ENCODE assay signal across 21 cellular contexts in genomic region chr12:54068423-54069070, GRCh38. TPM values are rescaled to one million over a fixed set of nuclear protein-coding genes. Genes with fewer than 3 reads are reported as not detected.
A peak's percentile ranks its signal among the peaks of the same experiment; 100 is the strongest.
DNase-seq lines count a peak whose midpoint lies in the region; ATAC-seq and TF ChIP-seq lines count a peak whose summit lies in the region.
"Had no signal": no experiment of that assay in that cellular context is flagged by ENCODE, and none has a peak within 500 bp of the region (broad histone marks: within the 10 kb centered on the region; RNA-seq: fewer than 3 reads in every experiment).

No MANE protein-coding gene starts in this region.

- peak; percentile 89 for DNase-seq in PC-3
- peak; percentile 24 for DNase-seq in astrocyte of the spinal cord (ENCODE audit: low read depth, low spot score)
- DNase-seq in foreskin keratinocyte, result peak; percentile 73 to 79
- no peak for DNase-seq in KBM-7
- no peak for DNase-seq in activated naive CD4-positive, alpha-beta T cell treated with Interleukin-2 at 50 U/mL for 16 hours
- DNase-seq: CD4-positive, alpha-beta memory T cell; DND-41; H9; HFFc6; MV-4-11; NCI-H1105 treated with DMSO at 0.1 percent for 48 hours; NCI-H1694 treated with DMSO at 0.1 percent for 48 hours; NCI-H2081 treated with DMSO at 0.1 percent for 48 hours; NCI-H446 treated with DMSO at 0.1 percent for 48 hours; NCI-H526 treated with DMSO at 0.1 percent for 48 hours; OCI-M1; SHP77 had no signal

- ATAC-seq in PC-3 (peak; percentile 98), foreskin keratinocyte (peak; percentile 71), HG03095 (IDR thresholded peaks at IDR 0.05; ENCODE audit: unreplicated experiment) (no peak)
- ATAC-seq: GM12878 had no signal

- intact Hi-C loops in PC-3 (cut with micrococcal nuclease), result no loop called here

- in situ Hi-C loops in astrocyte of the spinal cord (cut with HindIII; ENCODE audit: low sequenced_read_pairs), result no loop called here
- in situ Hi-C loops in KBM-7 (cut with MboI; ENCODE audit: low pct_unique_long_range_greater_than_20kb, low sequenced_read_pairs), result no loop called here

- H3K9me3 ChIP-seq in PC-3 (ENCODE audit: low read length) (no peaks in the 10 kb centered on the region), skeletal muscle satellite cell (replicated peaks; ENCODE audit: low read length) (no peaks in the 10 kb centered on the region)
- H3K9me3 ChIP-seq: BLaER1 treated with 17β-estradiol and CSF1 and Interleukin-3, amounts not matched to agents 10 nM and 100 nM had no signal

- H3K4me3 ChIP-seq in PC-3 (ENCODE audit: low read length) (no peak overlapping the region), astrocyte of the spinal cord (ENCODE audit: low read depth, low read length) (no peak overlapping the region), skeletal muscle satellite cell (ENCODE audit: low read length) (no peak overlapping the region)
- H3K4me3 ChIP-seq: BLaER1 treated with 17β-estradiol and CSF1 and Interleukin-3, amounts not matched to agents 10 nM and 100 nM; GM12878 had no signal

- no peak overlapping the region for H2AFZ ChIP-seq in PC-3 (ENCODE audit: low read length)

- CTCF ChIA-PET in PC-3 (lab: Charles Lee), result no interaction called here

- TF ChIP-seq CTCF in PC-3 (conservative IDR thresholded peaks at IDR 0.05; ENCODE audit: low read depth, low read length) (no peak), astrocyte of the spinal cord (IDR thresholded peaks at IDR 0.05; ENCODE audit: low read depth, low read length) (no peak), foreskin keratinocyte (conservative IDR thresholded peaks at IDR 0.05) (no peak)

- no peaks in the 10 kb centered on the region for H3K79me2 ChIP-seq in PC-3 (ENCODE audit: low read length)

- POLR2A ChIA-PET in PC-3 (lab: Charles Lee; ENCODE audit: unreplicated experiment), result interaction anchor here (0.5 kb wide), 1 partner anchor 60 kb away, joined by 14 read pairs; the partner anchor contains the start of gene HOXC8

- H3F3A ChIP-seq in PC-3 (ENCODE audit: low read length, unreplicated experiment), result no peaks in the 10 kb centered on the region

- H3K27me3 ChIP-seq in PC-3 (ENCODE audit: low read length) (no peaks in the 10 kb centered on the region), foreskin keratinocyte (no peaks in the 10 kb centered on the region), skeletal muscle satellite cell (ENCODE audit: control insufficient read depth, insufficient read depth, low read length) (no peaks in the 10 kb centered on the region)

- H3K4me2 ChIP-seq in PC-3 (ENCODE audit: low read length) (peak overlapping the region; percentile 20; the same call in 1 of the 2 replicates), skeletal muscle satellite cell (ENCODE audit: low read length) (peak overlapping the region; percentile 13)
- H3K4me2 ChIP-seq: BLaER1 treated with 17β-estradiol and CSF1 and Interleukin-3, amounts not matched to agents 10 nM and 100 nM had no signal

- H3K9ac ChIP-seq in PC-3 (ENCODE audit: low read length), result no peak overlapping the region
- no peak overlapping the region for H3K9ac ChIP-seq in skeletal muscle satellite cell (ENCODE audit: low read depth, low read length)
- H3K9ac ChIP-seq: BLaER1 treated with 17β-estradiol and CSF1 and Interleukin-3, amounts not matched to agents 10 nM and 100 nM had no signal

- BruUV-seq in PC-3 (replicated peaks; lab: Mats Ljungman, UMichigan), result no TSS peak

- H3K27ac ChIP-seq in PC-3 (ENCODE audit: low read length), result no peak overlapping the region
- H3K27ac ChIP-seq in foreskin keratinocyte, result no peak overlapping the region
- H3K27ac ChIP-seq: BLaER1 treated with 17β-estradiol and CSF1 and Interleukin-3, amounts not matched to agents 10 nM and 100 nM had no signal

- H4K20me1 ChIP-seq in PC-3 (ENCODE audit: low read length), result no peaks in the 10 kb centered on the region
- H4K20me1 ChIP-seq: BLaER1 treated with 17β-estradiol and CSF1 and Interleukin-3, amounts not matched to agents 10 nM and 100 nM had no signal

- H3K9me2 ChIP-seq in PC-3 (replicated peaks; ENCODE audit: low read length), result no peaks in the 10 kb centered on the region

- H3K4me1 ChIP-seq in PC-3 (ENCODE audit: insufficient read depth, low read length), result peaks cover 15% of the 10 kb centered on the region
- peaks cover 12% of the 10 kb centered on the region for H3K4me1 ChIP-seq in foreskin keratinocyte
- H3K4me1 ChIP-seq in skeletal muscle satellite cell (ENCODE audit: control insufficient read depth, insufficient read depth, low read length), result peaks cover 12% of the 10 kb centered on the region
- H3K4me1 ChIP-seq: BLaER1 treated with 17β-estradiol and CSF1 and Interleukin-3, amounts not matched to agents 10 nM and 100 nM had no signal

- H3K36me3 ChIP-seq in PC-3 (ENCODE audit: low read depth, low read length) (no peaks in the 10 kb centered on the region), skeletal muscle satellite cell (ENCODE audit: insufficient read depth, low read length) (no peaks in the 10 kb centered on the region)
- H3K36me3 ChIP-seq: BLaER1 treated with 17β-estradiol and CSF1 and Interleukin-3, amounts not matched to agents 10 nM and 100 nM had no signal

RNA-seq across cellular contexts. Expression of gene HOXC4, which starts 14.9 kb away (rescaled TPM):
- total RNA-seq in PC-3 (2014; rRNA removed), result 1.8 and 2.6 TPM in 2 replicates
- 2.3 and 2.9 TPM in 2 replicates for total RNA-seq in foreskin keratinocyte
- 2.4 and 2.6 TPM in 2 replicates for polyA plus RNA-seq in foreskin keratinocyte
- 1.0 and 1.3 TPM in 2 replicates for total RNA-seq in skeletal muscle satellite cell (2012; rRNA removed)
- total RNA-seq: CD4-positive, alpha-beta memory T cell; H9 had no signal
- polyA plus RNA-seq: CD4-positive, alpha-beta memory T cell had no signal

RNA-seq across cellular contexts. Expression of gene HOXC5, which starts 35.7 kb away (rescaled TPM):
- total RNA-seq in PC-3 (2014; rRNA removed) (0.26 and 0.29 TPM in 2 replicates), foreskin keratinocyte (0.67 and 0.85 TPM in 2 replicates)
- polyA plus RNA-seq in foreskin keratinocyte, result 0.75 and 0.93 TPM in 2 replicates
- 1.1 and 1.3 TPM in 2 replicates for total RNA-seq in skeletal muscle satellite cell (2012; rRNA removed)
- total RNA-seq: CD4-positive, alpha-beta memory T cell; GM12878; H9 had no signal
- polyA plus RNA-seq: CD4-positive, alpha-beta memory T cell had no signal

RNA-seq across cellular contexts. Expression of gene HOXC6, which starts 40.3 kb away (rescaled TPM):
- 2.8 and 5.3 TPM in 2 replicates for total RNA-seq in PC-3 (2014; rRNA removed)
- 3.9 and 4.3 TPM in 2 replicates for total RNA-seq in foreskin keratinocyte
- 6.1 and 6.4 TPM in 2 replicates for polyA plus RNA-seq in foreskin keratinocyte
- 2.5 and 4.6 TPM in 2 replicates for total RNA-seq in skeletal muscle satellite cell (2012; rRNA removed)
- total RNA-seq: CD4-positive, alpha-beta memory T cell; H9 had no signal
- polyA plus RNA-seq: CD4-positive, alpha-beta memory T cell had no signal

RNA-seq across cellular contexts. Expression of gene HOXC8, which starts 59.8 kb away (rescaled TPM):
- total RNA-seq in PC-3 (2014; rRNA removed), result 1.1 and 2.4 TPM in 2 replicates
- 1.3 and 2.0 TPM in 2 replicates for total RNA-seq in foreskin keratinocyte
- polyA plus RNA-seq in foreskin keratinocyte, result 1.2 and 2.0 TPM in 2 replicates
- total RNA-seq in skeletal muscle satellite cell (2012; rRNA removed), result 3.1 and 4.8 TPM in 2 replicates
- total RNA-seq: CD4-positive, alpha-beta memory T cell; GM12878; H9; HFFc6 had no signal
- polyA plus RNA-seq: CD4-positive, alpha-beta memory T cell; GM12878 had no signal

Comparison
In these comparisons a context has a peak if more than half of its experiments do, and no peak if none do; other contexts are left out.
1. DNase-seq: peak in PC-3 (single experiment), astrocyte of the spinal cord (single experiment) and foreskin keratinocyte (2 of 2); none in KBM-7 (single experiment) and activated naive CD4-positive, alpha-beta T cell treated with Interleukin-2 at 50 U/mL for 16 hours (single experiment).